ENCODE assay signal across 9 cellular contexts in genomic region chr16:85002643-85003042, GRCh38. TPM values are rescaled to one million over a fixed set of nuclear protein-coding genes. Genes with fewer than 3 reads are reported as not detected.
DNase-seq lines count a peak whose midpoint lies in the region; ATAC-seq, FAIRE-seq and TF ChIP-seq lines count a peak whose summit lies in the region.
"Had no signal": no experiment of that assay in that cellular context is flagged by ENCODE, and none has a peak within 500 bp of the region (broad histone marks: within the 10 kb centered on the region; RNA-seq: fewer than 3 reads in every experiment).

No MANE protein-coding gene starts in this region.

- peak overlapping the region; percentile 80 to 85 (median 84) for H3K27ac ChIP-seq in transverse colon

- H3K9me3 Mint-ChIP-seq in activated CD8-positive, alpha-beta memory T cell treated with anti-CD3 and anti-CD28 coated beads, Interleukin-2, amount 10 ng/mL, durations not matched to agents 7 days and 5 days (ENCODE audit: low read depth) = no peaks in the 10 kb centered on the region
- H3K9me3 Mint-ChIP-seq in central memory CD8-positive, alpha-beta T cell = no peaks in the 10 kb centered on the region

- peak; percentile 49 for DNase-seq in activated CD8-positive, alpha-beta memory T cell treated with anti-CD3 and anti-CD28 coated beads, Interleukin-2, amount 10 ng/mL, durations not matched to agents 7 days and 5 days
- no peak for DNase-seq in activated CD8-positive, alpha-beta memory T cell treated with anti-CD3 and anti-CD28 coated beads, Interleukin-2, amount 50 U/mL, for 48 hours
- DNase-seq in central memory CD8-positive, alpha-beta T cell (ENCODE audit: low spot score in 2 of 2) = no peak
- DNase-seq in mucosa of descending colon (peak in 2 of 3 donors; percentile 41 to 59), transverse colon (peak; percentile 49), NCI-H2196 treated with DMSO at 0.1 percent for 48 hours (lab: John Stamatoyannopoulos, UW; ENCODE audit: unreplicated experiment) (no peak), NCI-H510A (lab: John Stamatoyannopoulos, UW) (no peak), urothelium cell line (ENCODE audit: low spot score) (no peak)
- DNase-seq: NCI-H1436 treated with DMSO at 0.1 percent for 48 hours had no signal

- H3K27me3 ChIP-seq in transverse colon = no peaks in the 10 kb centered on the region

- TF ChIP-seq EP300 in transverse colon (IDR thresholded peaks at IDR 0.05; ENCODE audit: low read depth) = no peak

- no peaks in the 10 kb centered on the region for H3K9me3 ChIP-seq in mucosa of descending colon
- no peaks in the 10 kb centered on the region for H3K9me3 ChIP-seq in transverse colon

- in situ Hi-C loops in transverse colon (cut with MboI; ENCODE audit: low pct_ligation_motif_present in 1 of 4, low pct_unique_long_range_greater_than_20kb in 1 of 4, low sequenced_read_pairs in 3 of 4) = no loop called here

- CTCF ChIA-PET in activated CD8-positive, alpha-beta memory T cell treated with anti-CD3 and anti-CD28 coated beads, Interleukin-2, amount 10 ng/mL, durations not matched to agents 7 days and 5 days (lab: Charles Lee) = interaction anchor here (1.2 kb wide), 1 partner anchor 8 kb away, joined by 4 read pairs; no protein-coding TSS in a partner anchor

- no peaks in the 10 kb centered on the region for H3K27me3 Mint-ChIP-seq in activated CD8-positive, alpha-beta memory T cell treated with anti-CD3 and anti-CD28 coated beads, Interleukin-2, amount 10 ng/mL, durations not matched to agents 7 days and 5 days
- H3K27me3 Mint-ChIP-seq in central memory CD8-positive, alpha-beta T cell = no peaks in the 10 kb centered on the region

- TF ChIP-seq CTCF in mucosa of descending colon (IDR thresholded peaks at IDR 0.05) (no peak), transverse colon (IDR thresholded peaks at IDR 0.05) (no peak)

- no peak for FAIRE-seq in urothelium cell line (lab: Jason Lieb, UNC)

- no peaks in the 10 kb centered on the region for H3K36me3 ChIP-seq in mucosa of descending colon (ENCODE audit: low read depth)
- H3K36me3 ChIP-seq in transverse colon = no peaks in the 10 kb centered on the region

- H3K4me1 ChIP-seq in mucosa of descending colon (ENCODE audit: low read depth) = peaks cover 68% of the 10 kb centered on the region
- peaks cover 52 to 88% (median 75%) of the 10 kb centered on the region in 4 donors for H3K4me1 ChIP-seq in transverse colon

- H3K4me1 Mint-ChIP-seq in activated CD8-positive, alpha-beta memory T cell treated with anti-CD3 and anti-CD28 coated beads, Interleukin-2, amount 10 ng/mL, durations not matched to agents 7 days and 5 days = peaks cover 22% of the 10 kb centered on the region
- H3K4me1 Mint-ChIP-seq in central memory CD8-positive, alpha-beta T cell = peaks cover 60% of the 10 kb centered on the region

- peak overlapping the region; percentile 7 for H3K4me3 Mint-ChIP-seq in activated CD8-positive, alpha-beta memory T cell treated with anti-CD3 and anti-CD28 coated beads, Interleukin-2, amount 10 ng/mL, durations not matched to agents 7 days and 5 days
- no peak overlapping the region for H3K4me3 Mint-ChIP-seq in central memory CD8-positive, alpha-beta T cell

- 61 to 73% methylated on average over 4 to 12 of the region's 12 CpGs for WGBS in transverse colon (ENCODE audit: low coverage in 1 of 2), 2 donors

- peaks cover 15% of the 10 kb centered on the region for H3K36me3 Mint-ChIP-seq in activated CD8-positive, alpha-beta memory T cell treated with anti-CD3 and anti-CD28 coated beads, Interleukin-2, amount 10 ng/mL, durations not matched to agents 7 days and 5 days
- peaks cover 17% of the 10 kb centered on the region for H3K36me3 Mint-ChIP-seq in central memory CD8-positive, alpha-beta T cell (ENCODE audit: insufficient read depth)

- H3K4me3 ChIP-seq in mucosa of descending colon (no peak overlapping the region), transverse colon (peak overlapping the region in 1 of 4 donors; percentile 4)

- intact Hi-C loops in mucosa of descending colon (cut with DNase I, micrococcal nuclease) (no loop called here), transverse colon (cut with DNase I; ENCODE audit: low total_unique reads) (no loop called here)

- peak overlapping the region; percentile 7 for H3K27ac Mint-ChIP-seq in activated CD8-positive, alpha-beta memory T cell treated with anti-CD3 and anti-CD28 coated beads, Interleukin-2, amount 10 ng/mL, durations not matched to agents 7 days and 5 days
- H3K27ac Mint-ChIP-seq in central memory CD8-positive, alpha-beta T cell (ENCODE audit: low read depth) = peak overlapping the region; percentile 26

- no peak for TF ChIP-seq POLR2A in transverse colon (IDR thresholded peaks at IDR 0.05)

- ATAC-seq in activated CD8-positive, alpha-beta memory T cell treated with anti-CD3 and anti-CD28 coated beads, Interleukin-2, amount 10 ng/mL, durations not matched to agents 7 days and 5 days = peak; percentile 57
- no peak for ATAC-seq in central memory CD8-positive, alpha-beta T cell (replicated peaks; ENCODE audit: extremely low read depth, poor library complexity, severe bottlenecking)
- peak; percentile 42 for ATAC-seq in mucosa of descending colon

RNA-seq across cellular contexts. Expression of gene ZDHHC7, which starts 8.7 kb away (rescaled TPM):
- 10 to 100 TPM; 22.3 to 27.1 TPM for total RNA-seq in activated CD8-positive, alpha-beta memory T cell treated with anti-CD3 and anti-CD28 coated beads, Interleukin-2, amount 10 ng/mL, durations not matched to agents 7 days and 5 days
- total RNA-seq in mucosa of descending colon (10 to 100 TPM; 69.8 to 96.1 (median 78.7) TPM), transverse colon (100 to 1,000 TPM; 100 to 940 (median 120) TPM)

RNA-seq across cellular contexts. Expression of gene KIAA0513, which starts 25.0 kb away (rescaled TPM):
- total RNA-seq in activated CD8-positive, alpha-beta memory T cell treated with anti-CD3 and anti-CD28 coated beads, Interleukin-2, amount 10 ng/mL, durations not matched to agents 7 days and 5 days = 1 to 10 TPM; 7.9 to 9.6 TPM
- total RNA-seq in mucosa of descending colon (10 to 100 TPM; 31.9 to 36.5 (median 33.5) TPM), transverse colon (10 to 100 TPM; 18.5 to 41.3 (median 34.5) TPM)

Comparison
In these comparisons a context has a peak if more than half of its experiments do, and no peak if none do; other contexts are left out.
1. DNase-seq: peak in activated CD8-positive, alpha-beta memory T cell treated with anti-CD3 and anti-CD28 coated beads, Interleukin-2, amount 10 ng/mL, durations not matched to agents 7 days and 5 days (single experiment), mucosa of descending colon (2 of 3) and transverse colon (single experiment); none in activated CD8-positive, alpha-beta memory T cell treated with anti-CD3 and anti-CD28 coated beads, Interleukin-2, amount 50 U/mL, for 48 hours (single experiment), central memory CD8-positive, alpha-beta T cell (0 of 2), NCI-H2196 treated with DMSO at 0.1 percent for 48 hours (single experiment), NCI-H510A (single experiment) and urothelium cell line (single experiment).